ENCODE assay signal across 8 cellular contexts in the genomic region with DNA sequence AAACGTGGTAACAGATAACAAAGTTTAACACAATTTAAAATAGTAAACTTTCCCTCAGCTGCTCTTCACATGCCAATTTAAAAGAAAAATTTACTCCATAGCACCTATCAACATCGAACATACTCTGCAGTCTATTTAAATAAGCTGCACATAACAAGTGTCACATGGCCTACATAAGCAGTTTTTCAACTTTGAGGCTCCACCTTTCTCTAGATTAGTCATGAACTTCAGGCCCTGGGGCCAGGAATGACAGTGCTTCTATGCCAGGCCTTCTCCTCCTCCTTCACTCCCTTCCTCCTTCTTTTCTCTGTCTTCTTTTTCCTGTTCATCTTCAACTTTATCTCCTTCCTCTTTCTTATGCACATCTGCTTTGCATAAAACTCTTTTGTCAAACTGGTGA.
DNase-seq lines count a peak whose midpoint lies in the region; ATAC-seq and TF ChIP-seq lines count a peak whose summit lies in the region.
"Not testable (repeated sequence)": the region's sequence is repeated elsewhere in the genome, so short reads cannot be mapped to it uniquely, and the experiment has no call there.

No MANE protein-coding gene starts in this region.

- TF ChIP-seq CTCF in Calu3 (IDR thresholded peaks at IDR 0.05; ENCODE audit: unreplicated experiment); mammary epithelial cell (conservative IDR thresholded peaks at IDR 0.05 in 1 of 2, IDR thresholded peaks at IDR 0.05 in 1 of 2; ENCODE audit: extremely low read depth in 1 of 2, insufficient read depth in 1 of 2, low read depth in 1 of 2, low read length in 2 of 2); fibroblast of villous mesenchyme (IDR thresholded peaks at IDR 0.05; ENCODE audit: insufficient read depth, low read depth, low read length): not testable (repeated sequence)

- 60% methylated on average over 1 of the region's 2 CpGs for WGBS in mammary epithelial cell (ENCODE audit: low coverage, missing lambda C conversion rate)
- WGBS in trophoblast cell (ENCODE audit: extremely low coverage, insufficient coverage, insufficient read length), result no CpG with 5 or more reads among the region's 2 CpGs

- H3K27me3 ChIP-seq in mammary epithelial cell (ENCODE audit: insufficient read depth, low read length); trophoblast cell (ENCODE audit: insufficient read depth, low read length): not testable (repeated sequence)

- H4K12ac ChIP-seq in trophoblast cell (ENCODE audit: low read depth, low read length), result not testable (repeated sequence)

- H3K4me1 Mint-ChIP-seq in Calu3 (ENCODE audit: low read depth, unreplicated experiment), result not testable (repeated sequence)

- not testable (repeated sequence) for H3K79me1 ChIP-seq in trophoblast cell (ENCODE audit: low read length)

- H3K9me3 ChIP-seq in mammary epithelial cell (replicated peaks; ENCODE audit: insufficient read depth, low read length); trophoblast cell (ENCODE audit: insufficient read depth, low read depth, low read length): not testable (repeated sequence)

- not testable (repeated sequence) for H4K91ac ChIP-seq in trophoblast cell (ENCODE audit: low read depth, low read length)

- H3K27ac ChIP-seq in mammary epithelial cell (ENCODE audit: insufficient read depth, low read depth, low read length); trophoblast cell (ENCODE audit: low read depth, low read length): not testable (repeated sequence)

- not testable (repeated sequence) for H3K9ac ChIP-seq in mammary epithelial cell (ENCODE audit: insufficient read depth, low read length); trophoblast cell (ENCODE audit: low read length)

- H2AK5ac ChIP-seq in trophoblast cell (ENCODE audit: low read length), result not testable (repeated sequence)

- peak; percentile 47 for ATAC-seq in GM18858 (IDR thresholded peaks at IDR 0.05; ENCODE audit: unreplicated experiment)

- not testable (repeated sequence) for H3K18ac ChIP-seq in trophoblast cell (ENCODE audit: low read length)

- H3K9me3 Mint-ChIP-seq in Calu3 (ENCODE audit: low read depth, unreplicated experiment), result not testable (repeated sequence)

- H3K79me2 ChIP-seq in mammary epithelial cell (ENCODE audit: insufficient read depth, low read length); trophoblast cell (ENCODE audit: control insufficient read depth, insufficient read depth, low read length, poor library complexity): not testable (repeated sequence)

- H3K4me3 Mint-ChIP-seq in Calu3 (ENCODE audit: low read depth, unreplicated experiment), result not testable (repeated sequence)

- not testable (repeated sequence) for H2BK12ac ChIP-seq in trophoblast cell (ENCODE audit: low read length)

- H2AFZ ChIP-seq in mammary epithelial cell (ENCODE audit: low read depth, low read length); trophoblast cell (ENCODE audit: insufficient read depth, low read length, poor library complexity): not testable (repeated sequence)

- intact Hi-C loops in Calu3 (cut with micrococcal nuclease; ENCODE audit: unreplicated experiment); mammary epithelial cell (cut with micrococcal nuclease): not testable (repeated sequence)

- dilution Hi-C loops in mammary epithelial cell (cut with HindIII; ENCODE audit: low sequenced_read_pairs), result not testable (repeated sequence)

- H3K36me3 ChIP-seq in mammary epithelial cell (ENCODE audit: insufficient read depth, low read length); trophoblast cell (ENCODE audit: control insufficient read depth in 1 of 2, insufficient read depth in 2 of 2, low read length in 2 of 2): not testable (repeated sequence)

- H3K27ac Mint-ChIP-seq in Calu3 (ENCODE audit: unreplicated experiment), result not testable (repeated sequence)

- not testable (repeated sequence) for H4K8ac ChIP-seq in trophoblast cell (ENCODE audit: low read depth, low read length)

- H3K36me3 Mint-ChIP-seq in Calu3 (ENCODE audit: insufficient read depth, unreplicated experiment), result not testable (repeated sequence)

- peak; percentile 41 for DNase-seq in Calu3
- peak; percentile 12 for DNase-seq in HPDE6-E6E7 (ENCODE audit: extremely low spot score)
- peak; percentile 64 for DNase-seq in NCI-H226
- DNase-seq in SIG-M5 treated with dmso at 0.1 percent for 504 hours (lab: John Stamatoyannopoulos, UW; ENCODE audit: unreplicated experiment), result peak; percentile 6
- peak; percentile 71 for DNase-seq in mammary epithelial cell
- DNase-seq in fibroblast of villous mesenchyme (ENCODE audit: low read depth), result peak; percentile 12
- DNase-seq in trophoblast cell, result peak; percentile 67 to 80

- BruUV-seq in Calu3 (replicated peaks; lab: Mats Ljungman, UMichigan); mammary epithelial cell (replicated peaks; lab: Mats Ljungman, UMichigan): not testable (repeated sequence)

- H2BK120ac ChIP-seq in trophoblast cell (ENCODE audit: insufficient read depth, low read length, poor library complexity), result not testable (repeated sequence)

- H3K4me1 ChIP-seq in mammary epithelial cell (ENCODE audit: insufficient read depth, low read length); trophoblast cell (ENCODE audit: control insufficient read depth in 1 of 2, insufficient read depth in 2 of 2, low read length in 2 of 2): not testable (repeated sequence)

- in situ Hi-C loops in mammary epithelial cell (cut with MboI; ENCODE audit: low sequenced_read_pairs in 2 of 2), result not testable (repeated sequence)

- H4K20me1 ChIP-seq in mammary epithelial cell (ENCODE audit: insufficient read depth, low read length), result not testable (repeated sequence)

- H3K23ac ChIP-seq in trophoblast cell (ENCODE audit: low read length), result not testable (repeated sequence)

- H3K4me2 ChIP-seq in mammary epithelial cell (ENCODE audit: insufficient read depth, low read depth, low read length); trophoblast cell (ENCODE audit: low read length): not testable (repeated sequence)

- not testable (repeated sequence) for H3K27me3 Mint-ChIP-seq in Calu3 (ENCODE audit: unreplicated experiment)

- H2BK5ac ChIP-seq in trophoblast cell (ENCODE audit: low read depth, low read length, poor library complexity), result not testable (repeated sequence)

- CTCF ChIA-PET in Calu3 (lab: Charles Lee); mammary epithelial cell (lab: Charles Lee; ENCODE audit: low non-redundant PET): not testable (repeated sequence)

- H3K4me3 ChIP-seq in mammary epithelial cell (replicated peaks in 1 of 3; ENCODE audit: insufficient read depth in 1 of 3, low read depth in 2 of 3, low read length in 3 of 3); fibroblast of villous mesenchyme (ENCODE audit: low read depth, low read length); trophoblast cell (ENCODE audit: low read depth, low read length): not testable (repeated sequence)

- H3K14ac ChIP-seq in trophoblast cell (ENCODE audit: low read length), result not testable (repeated sequence)

- H3K4ac ChIP-seq in trophoblast cell (ENCODE audit: low read depth, low read length), result not testable (repeated sequence)

Comparison
In these comparisons a context has a peak if more than half of its experiments do, and no peak if none do; other contexts are left out.
1. DNase-seq: peak in every context shown above with its lines; median percentile 74 in trophoblast cell; 71 in mammary epithelial cell; 64 in NCI-H226; 41 in Calu3; 12 in HPDE6-E6E7; 12 in fibroblast of villous mesenchyme; 6 in SIG-M5 treated with dmso at 0.1 percent for 504 hours.